20 cellular contexts compared by ENCODE assay signal in the genomic region with DNA sequence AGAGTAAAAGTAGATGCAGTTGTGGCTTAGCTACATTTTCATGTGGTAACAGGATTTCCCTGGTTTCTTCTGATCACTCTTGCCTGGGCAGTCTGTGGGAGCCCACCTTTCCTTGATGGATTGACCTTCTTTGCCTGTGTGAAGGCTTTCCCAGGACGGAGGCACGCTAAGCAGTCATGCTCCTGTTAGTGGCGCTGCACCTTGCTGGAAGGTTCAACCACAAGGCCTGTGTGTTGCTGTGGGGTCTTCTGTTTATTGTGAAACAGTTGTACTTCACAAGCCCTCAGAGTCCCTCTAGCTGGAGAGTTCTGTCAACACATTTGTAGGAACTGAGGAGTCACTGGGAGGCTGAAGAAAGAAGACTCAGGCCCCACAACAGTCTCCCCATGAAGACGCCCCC.
"Had no signal": no experiment of that assay in that cellular context is flagged by ENCODE, and none has a peak within 500 bp of the region (broad histone marks: within the 10 kb centered on the region; RNA-seq: fewer than 3 reads in every experiment).

No MANE protein-coding gene starts in this region.

- H3K27me3 ChIP-seq: gastrocnemius medialis, neutrophil, pancreas, testis, tibial artery, upper lobe of left lung had no signal

- H3K27ac ChIP-seq: coronary artery, gastrocnemius medialis, neutrophil, pancreas, sigmoid colon, testis, tibial artery, upper lobe of left lung had no signal

- H3K9me3 ChIP-seq: gastrocnemius medialis, neutrophil, pancreas, testis, upper lobe of left lung had no signal

- DNase-seq: dermis blood vessel endothelial cell; effector memory CD8-positive, alpha-beta T cell; foreskin fibroblast; gastrocnemius medialis; head of caudate nucleus; natural killer cell; pancreas; retina; sigmoid colon; stimulated activated CD4-positive, alpha-beta T cell treated with anti-CD3 and anti-CD28 coated beads, Interleukin-4, amount 100 ng/mL, for 4 hours; stimulated activated naive CD8-positive, alpha-beta T cell treated with anti-CD3 and anti-CD28 coated beads, Interleukin-15, Interleukin-2, amounts not matched to agents 100 U/mL and 50 U/mL, for 24 hours; substantia nigra; testis; tibial artery; upper lobe of left lung had no signal

- ATAC-seq: effector memory CD8-positive, alpha-beta T cell; gastrocnemius medialis; left lobe of liver; natural killer cell; pancreas; stimulated activated memory B cell treated with anti-CD40 and anti-IgM and Interleukin-4, amounts not matched to agents 10 μg/mL and 1 μg/mL and 100 μg/mL, for 72 hours; stimulated activated naive CD8-positive, alpha-beta T cell treated with anti-CD3 and anti-CD28 coated beads, Interleukin-15, Interleukin-2, amounts not matched to agents 100 U/mL and 50 U/mL, for 24 hours had no signal

- H3K36me3 ChIP-seq: gastrocnemius medialis, neutrophil, pancreas, sigmoid colon, tibial artery, upper lobe of left lung had no signal

- H3K4me1 ChIP-seq: gastrocnemius medialis, pancreas, sigmoid colon, testis, upper lobe of left lung had no signal

- H3K4me3 ChIP-seq: coronary artery, gastrocnemius medialis, lung, pancreas, sigmoid colon, testis, tibial artery, upper lobe of left lung had no signal
